Comparison of ENCODE assay signal across 13 cellular contexts in the genomic region with DNA sequence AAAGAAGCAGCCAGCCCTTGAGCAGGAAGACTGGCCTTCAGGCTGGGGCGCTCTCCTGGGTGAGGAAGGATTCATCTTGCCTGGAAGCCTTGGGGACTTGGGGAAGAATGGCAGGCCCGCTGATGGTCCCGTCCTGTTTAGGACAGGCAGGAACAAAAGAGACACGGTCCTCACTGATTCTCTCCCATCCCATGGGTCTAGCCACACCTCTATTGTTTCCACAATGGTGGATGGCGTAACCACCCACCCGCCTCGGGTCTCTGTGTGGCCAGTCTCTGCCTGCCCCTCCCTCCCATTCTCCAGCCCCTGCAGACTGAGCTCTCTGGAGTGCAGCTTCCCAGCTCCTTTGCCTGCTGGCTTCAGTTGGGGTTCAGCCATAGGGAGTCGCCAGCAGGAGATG.
A peak's percentile ranks its signal among the peaks of the same experiment; 100 is the strongest.
DNase-seq lines count a peak whose midpoint lies in the region; ATAC-seq and TF ChIP-seq lines count a peak whose summit lies in the region.
"Had no signal": no experiment of that assay in that cellular context is flagged by ENCODE, and none has a peak within 500 bp of the region (broad histone marks: within the 10 kb centered on the region; RNA-seq: fewer than 3 reads in every experiment).

No MANE protein-coding gene starts in this region.

- peak overlapping the region; percentile 45 for H3K9ac ChIP-seq in Loucy (ENCODE audit: low read depth, low read length, poor library complexity, severe bottlenecking)

- no peaks in the 10 kb centered on the region for H3K27me3 Mint-ChIP-seq in activated naive CD4-positive, alpha-beta T cell treated with anti-CD3 and anti-CD28 coated beads, Interleukin-2, amount 50 U/mL, for 24 hours
- H3K27me3 Mint-ChIP-seq in chondrocyte (ENCODE audit: low read depth) = peaks cover 40% of the 10 kb centered on the region
- peaks cover 10% of the 10 kb centered on the region for H3K27me3 Mint-ChIP-seq in stimulated activated memory B cell treated with anti-CD40 and anti-IgM and Interleukin-4, amounts not matched to agents 10 μg/mL and 1 μg/mL and 100 μg/mL, for 72 hours

- H3K36me3 ChIP-seq in Loucy (ENCODE audit: insufficient read depth, low read length) = no peaks in the 10 kb centered on the region

- peak overlapping the region; percentile 3 for H3K27ac Mint-ChIP-seq in activated naive CD4-positive, alpha-beta T cell treated with anti-CD3 and anti-CD28 coated beads, Interleukin-2, amount 50 U/mL, for 24 hours
- H3K27ac Mint-ChIP-seq in chondrocyte (ENCODE audit: unreplicated experiment) = no peak overlapping the region
- H3K27ac Mint-ChIP-seq in stimulated activated memory B cell treated with anti-CD40 and anti-IgM and Interleukin-4, amounts not matched to agents 10 μg/mL and 1 μg/mL and 100 μg/mL, for 72 hours = peak overlapping the region; percentile 62

- no peak overlapping the region for H2AFZ ChIP-seq in Loucy (ENCODE audit: low read length)

- no peaks in the 10 kb centered on the region for H3K79me2 ChIP-seq in Loucy (ENCODE audit: insufficient read depth, low read length)

- H3K4me1 ChIP-seq in Loucy (ENCODE audit: insufficient read depth, low read length, poor library complexity, severe bottlenecking) = peaks cover 86% of the 10 kb centered on the region
- H3K4me1 ChIP-seq: testis had no signal

- H3K9me3 ChIP-seq in Loucy (ENCODE audit: insufficient read depth, low read depth, low read length) = no peaks in the 10 kb centered on the region
- H3K9me3 ChIP-seq: testis had no signal

- H3K36me3 Mint-ChIP-seq in activated naive CD4-positive, alpha-beta T cell treated with anti-CD3 and anti-CD28 coated beads, Interleukin-2, amount 50 U/mL, for 24 hours = peaks cover 2% of the 10 kb centered on the region
- peaks cover 8% of the 10 kb centered on the region for H3K36me3 Mint-ChIP-seq in chondrocyte (ENCODE audit: low read depth)
- H3K36me3 Mint-ChIP-seq in stimulated activated memory B cell treated with anti-CD40 and anti-IgM and Interleukin-4, amounts not matched to agents 10 μg/mL and 1 μg/mL and 100 μg/mL, for 72 hours = no peaks in the 10 kb centered on the region

- H3K4me1 Mint-ChIP-seq in activated naive CD4-positive, alpha-beta T cell treated with anti-CD3 and anti-CD28 coated beads, Interleukin-2, amount 50 U/mL, for 24 hours = peaks cover 42% of the 10 kb centered on the region
- H3K4me1 Mint-ChIP-seq in chondrocyte (ENCODE audit: low read depth) = peaks cover 18% of the 10 kb centered on the region
- peaks cover 43% of the 10 kb centered on the region for H3K4me1 Mint-ChIP-seq in stimulated activated memory B cell treated with anti-CD40 and anti-IgM and Interleukin-4, amounts not matched to agents 10 μg/mL and 1 μg/mL and 100 μg/mL, for 72 hours

- no peaks in the 10 kb centered on the region for H3F3A ChIP-seq in Loucy (ENCODE audit: low read depth)

- H4K20me1 ChIP-seq in Loucy (ENCODE audit: insufficient read depth, low read length, poor library complexity, severe bottlenecking) = no peaks in the 10 kb centered on the region

- H3K4me2 ChIP-seq in Loucy (ENCODE audit: low read depth, low read length, poor library complexity, severe bottlenecking) = peak overlapping the region; percentile 77

- TF ChIP-seq CTCF in Loucy (conservative IDR thresholded peaks at IDR 0.05; ENCODE audit: low read length) (no peak), chondrocyte (IDR thresholded peaks at IDR 0.05) (no peak)

- no peak for DNase-seq in activated naive CD4-positive, alpha-beta T cell treated with Interleukin-2 at 50 U/mL for 16 hours
- DNase-seq in chondrocyte (ENCODE audit: low spot score) = peak; percentile 52
- no peak for DNase-seq in NCI-H128 (lab: John Stamatoyannopoulos, UW; ENCODE audit: unreplicated experiment)
- DNase-seq in midbrain (lab: John Stamatoyannopoulos, UW) = no peak
- DNase-seq: DMS 273 treated with DMSO at 0.1 percent for 48 hours, NCI-H2029, NCI-H748 treated with DMSO at 0.1 percent for 48 hours, testis had no signal

- no peaks in the 10 kb centered on the region for H3K9me3 Mint-ChIP-seq in activated naive CD4-positive, alpha-beta T cell treated with anti-CD3 and anti-CD28 coated beads, Interleukin-2, amount 50 U/mL, for 24 hours
- no peaks in the 10 kb centered on the region for H3K9me3 Mint-ChIP-seq in chondrocyte (ENCODE audit: low read depth)
- H3K9me3 Mint-ChIP-seq in stimulated activated memory B cell treated with anti-CD40 and anti-IgM and Interleukin-4, amounts not matched to agents 10 μg/mL and 1 μg/mL and 100 μg/mL, for 72 hours = peaks cover 3% of the 10 kb centered on the region

- H3K9me2 ChIP-seq in Loucy (replicated peaks; ENCODE audit: low read depth, low read length) = no peaks in the 10 kb centered on the region

- H3K27me3 ChIP-seq in Loucy (ENCODE audit: insufficient read depth, low read length, poor library complexity, severe bottlenecking) = no peaks in the 10 kb centered on the region
- H3K27me3 ChIP-seq: testis had no signal

- H3K4me3 Mint-ChIP-seq in activated naive CD4-positive, alpha-beta T cell treated with anti-CD3 and anti-CD28 coated beads, Interleukin-2, amount 50 U/mL, for 24 hours = peak overlapping the region; percentile 4
- H3K4me3 Mint-ChIP-seq in chondrocyte (ENCODE audit: unreplicated experiment) = no peak overlapping the region
- H3K4me3 Mint-ChIP-seq in stimulated activated memory B cell treated with anti-CD40 and anti-IgM and Interleukin-4, amounts not matched to agents 10 μg/mL and 1 μg/mL and 100 μg/mL, for 72 hours = no peak overlapping the region

- H3K4me3 ChIP-seq in Loucy (ENCODE audit: low read length, poor library complexity, severe bottlenecking) = no peak overlapping the region
- H3K4me3 ChIP-seq: testis had no signal

- ATAC-seq in stimulated activated memory B cell treated with anti-CD40 and anti-IgM and Interleukin-4, amounts not matched to agents 10 μg/mL and 1 μg/mL and 100 μg/mL, for 72 hours = no peak
- ATAC-seq in GM21576 (IDR thresholded peaks at IDR 0.05; ENCODE audit: unreplicated experiment) = no peak
- ATAC-seq: right cardiac atrium had no signal
